Comparison of ENCODE assay signal across 17 cellular contexts in genomic region chr12:65446901-65447300, GRCh38.
A peak's percentile ranks its signal among the peaks of the same experiment; 100 is the strongest.
DNase-seq lines count a peak whose midpoint lies in the region; ATAC-seq and TF ChIP-seq lines count a peak whose summit lies in the region.
"Had no signal": no experiment of that assay in that cellular context is flagged by ENCODE, and none has a peak within 500 bp of the region (broad histone marks: within the 10 kb centered on the region; RNA-seq: fewer than 3 reads in every experiment).

No MANE protein-coding gene starts in this region.

- no peak for ATAC-seq in left ventricle myocardium superior
- ATAC-seq: CD8-positive, alpha-beta T cell had no signal

- peak overlapping the region; percentile 8 for H3K4me2 ChIP-seq in smooth muscle cell
- H3K4me2 ChIP-seq: BLaER1 had no signal

- intact Hi-C loops in left ventricle myocardium superior (cut with micrococcal nuclease) = no loop called here

- no peak overlapping the region for H2AFZ ChIP-seq in smooth muscle cell (ENCODE audit: low read depth)

- H3K4me1 ChIP-seq in cardiac muscle cell (ENCODE audit: low read depth) = peaks cover 16% of the 10 kb centered on the region
- H3K4me1 ChIP-seq in smooth muscle cell (ENCODE audit: low read depth) = peaks cover 6% of the 10 kb centered on the region
- H3K4me1 ChIP-seq: BLaER1, Caco-2 had no signal

- WGBS in smooth muscle cell (ENCODE audit: low lambda C conversion rate) = 53% methylated on average over 1 of the region's 1 CpG

- DNase-seq in cardiac muscle cell (ENCODE audit: low read depth in 1 of 2, low spot score in 1 of 2) (peak in 1 of 2 donors; percentile 70), left ventricle myocardium superior (no peak), cerebellar cortex (ENCODE audit: low spot score) (peak; percentile 82), smooth muscle cell (lab: John Stamatoyannopoulos, UW; ENCODE audit: unreplicated experiment) (no peak), NCI-H446 (lab: John Stamatoyannopoulos, UW) (no peak)
- no peak for DNase-seq in stimulated activated CD4-positive, alpha-beta T cell treated with anti-CD3 and anti-CD28 coated beads, Interleukin-2, amount 100 ng/mL, for 48 hours
- DNase-seq: Caco-2; CD4-positive, CD25-positive, alpha-beta regulatory T cell; CD8-positive, alpha-beta T cell; DMS79; EL; GOT3; H7; HCEC 1CT had no signal

- H3K27ac ChIP-seq in cardiac muscle cell = peak overlapping the region; percentile 8
- H3K27ac ChIP-seq in smooth muscle cell (ENCODE audit: low read depth) = no peak overlapping the region
- H3K27ac ChIP-seq: 22Rv1, BLaER1, C4-2B had no signal

- H3K27me3 ChIP-seq in cardiac muscle cell = no peaks in the 10 kb centered on the region
- no peaks in the 10 kb centered on the region for H3K27me3 ChIP-seq in smooth muscle cell (ENCODE audit: low read depth)
- H3K27me3 ChIP-seq: BLaER1 had no signal

- no peaks in the 10 kb centered on the region for H3K79me2 ChIP-seq in smooth muscle cell (ENCODE audit: low read depth)

- no peak overlapping the region for H3K4me3 ChIP-seq in cardiac muscle cell
- no peak overlapping the region for H3K4me3 ChIP-seq in smooth muscle cell
- H3K4me3 ChIP-seq: BLaER1 had no signal

- H3F3A ChIP-seq in smooth muscle cell (ENCODE audit: low read depth) = peaks cover 7% of the 10 kb centered on the region

- H3K36me3 ChIP-seq in cardiac muscle cell = no peaks in the 10 kb centered on the region
- H3K36me3 ChIP-seq in smooth muscle cell (ENCODE audit: low read depth) = no peaks in the 10 kb centered on the region
- H3K36me3 ChIP-seq: BLaER1 had no signal

- no peak overlapping the region for H3K9ac ChIP-seq in smooth muscle cell (ENCODE audit: low read depth)
- H3K9ac ChIP-seq: BLaER1 had no signal

- TF ChIP-seq CTCF in cardiac muscle cell (IDR thresholded peaks at IDR 0.05; ENCODE audit: low read depth, low read length) (no peak), smooth muscle cell (IDR thresholded peaks at IDR 0.05; ENCODE audit: borderline replicate concordance, insufficient read depth, poor library complexity, severe bottlenecking) (no peak)

- H3K9me3 ChIP-seq in cardiac muscle cell (ENCODE audit: low read depth) (no peaks in the 10 kb centered on the region), smooth muscle cell (replicated peaks; ENCODE audit: low read depth) (no peaks in the 10 kb centered on the region)
- H3K9me3 ChIP-seq: BLaER1, Caco-2 had no signal

- no peaks in the 10 kb centered on the region for H4K20me1 ChIP-seq in smooth muscle cell (ENCODE audit: low read depth)
- H4K20me1 ChIP-seq: BLaER1 had no signal
